ENCODE assay signal across 8 cellular contexts in genomic region chr17:75205037-75205792, GRCh38. TPM values are rescaled to one million over a fixed set of nuclear protein-coding genes. Genes with fewer than 3 reads are reported as not detected.
DNase-seq lines count a peak whose midpoint lies in the region; ATAC-seq and TF ChIP-seq lines count a peak whose summit lies in the region.

A gene with protein sequence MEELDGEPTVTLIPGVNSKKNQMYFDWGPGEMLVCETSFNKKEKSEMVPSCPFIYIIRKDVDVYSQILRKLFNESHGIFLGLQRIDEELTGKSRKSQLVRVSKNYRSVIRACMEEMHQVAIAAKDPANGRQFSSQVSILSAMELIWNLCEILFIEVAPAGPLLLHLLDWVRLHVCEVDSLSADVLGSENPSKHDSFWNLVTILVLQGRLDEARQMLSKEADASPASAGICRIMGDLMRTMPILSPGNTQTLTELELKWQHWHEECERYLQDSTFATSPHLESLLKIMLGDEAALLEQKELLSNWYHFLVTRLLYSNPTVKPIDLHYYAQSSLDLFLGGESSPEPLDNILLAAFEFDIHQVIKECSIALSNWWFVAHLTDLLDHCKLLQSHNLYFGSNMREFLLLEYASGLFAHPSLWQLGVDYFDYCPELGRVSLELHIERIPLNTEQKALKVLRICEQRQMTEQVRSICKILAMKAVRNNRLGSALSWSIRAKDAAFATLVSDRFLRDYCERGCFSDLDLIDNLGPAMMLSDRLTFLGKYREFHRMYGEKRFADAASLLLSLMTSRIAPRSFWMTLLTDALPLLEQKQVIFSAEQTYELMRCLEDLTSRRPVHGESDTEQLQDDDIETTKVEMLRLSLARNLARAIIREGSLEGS (plus strand): TSS chr17:75205679. CDS start chr17:75205762, 83 bp downstream.

- H3K27ac Mint-ChIP-seq in Calu3 (ENCODE audit: unreplicated experiment): peak within 1 kb of the TSS; percentile 99

- TF ChIP-seq EP300 in esophagus muscularis mucosa (IDR thresholded peaks at IDR 0.05): no peak

- H3K27me3 Mint-ChIP-seq in Calu3 (ENCODE audit: unreplicated experiment): no peaks in the 10 kb centered on the region

- DNase-seq in Calu3: peak; percentile 96
- DNase-seq in Peyer's patch: peak; percentile 86 to 96 (median 95)
- peak; percentile 94 to 96 for DNase-seq in activated T-cell treated with anti-CD3 and anti-CD28 coated beads, Interleukin-2, amount 50 U/mL, for 48 hours
- DNase-seq in esophagus muscularis mucosa (ENCODE audit: extremely low spot score): peak; percentile 98
- peak; percentile 84 for DNase-seq in stimulated activated CD8-positive, alpha-beta memory T cell treated with anti-CD3 and anti-CD28 coated beads, Interleukin-7, amount 100 ng/mL, for 24 hours (ENCODE audit: low read depth)

- H3K4me3 ChIP-seq in Peyer's patch: peak within 1 kb of the TSS; percentile 71 to 92 (median 74)
- H3K4me3 ChIP-seq in esophagus muscularis mucosa: peak within 1 kb of the TSS; percentile 71 to 91 (median 82)
- peak within 1 kb of the TSS; percentile 76 to 98 for H3K4me3 ChIP-seq in muscle layer of duodenum (ENCODE audit: low read depth in 1 of 2, low read length in 2 of 2)

- H3K4me1 ChIP-seq in Peyer's patch (peaks cover 0 to 28% (median 7%) of the 10 kb centered on the region in 4 donors), esophagus muscularis mucosa (peaks cover 19 to 36% (median 28%) of the 10 kb centered on the region in 4 donors), muscle layer of duodenum (ENCODE audit: control insufficient read depth in 1 of 2, insufficient read depth in 2 of 2, low read length in 2 of 2) (peaks cover 0 to 10% of the 10 kb centered on the region in 2 donors)

- H3K27me3 ChIP-seq in Peyer's patch (no peaks in the 10 kb centered on the region), esophagus muscularis mucosa (no peaks in the 10 kb centered on the region), muscle layer of duodenum (ENCODE audit: low read depth, low read length) (no peaks in the 10 kb centered on the region)

- H3K36me3 Mint-ChIP-seq in Calu3 (ENCODE audit: insufficient read depth, unreplicated experiment): peaks cover 54% of the 10 kb centered on the region

- H3K36me3 ChIP-seq in KOPT-K1 (ENCODE audit: insufficient read depth, low read length) (peaks cover 25% of the 10 kb centered on the region), Peyer's patch (peaks cover 0 to 16% (median 0%) of the 10 kb centered on the region in 3 donors), esophagus muscularis mucosa (peaks cover 5 to 19% (median 16%) of the 10 kb centered on the region in 4 donors), muscle layer of duodenum (ENCODE audit: control insufficient read depth in 1 of 2, insufficient read depth in 2 of 2, low read length in 2 of 2) (peaks cover 5 to 13% of the 10 kb centered on the region in 2 donors)

- TF ChIP-seq CTCF in Calu3 (IDR thresholded peaks at IDR 0.05; ENCODE audit: unreplicated experiment): no peak
- peak in 3 of 6 experiments; percentile 15 to 19 (median 15) for TF ChIP-seq CTCF in Peyer's patch (IDR thresholded peaks at IDR 0.05)
- TF ChIP-seq CTCF in esophagus muscularis mucosa (IDR thresholded peaks at IDR 0.05): peak in 1 of 3 experiments; percentile 18

- H3K9me3 ChIP-seq in KOPT-K1 (ENCODE audit: insufficient read depth, low read length, poor library complexity, severe bottlenecking) (no peaks in the 10 kb centered on the region), Peyer's patch (no peaks in the 10 kb centered on the region), esophagus muscularis mucosa (no peaks in the 10 kb centered on the region), muscle layer of duodenum (ENCODE audit: control insufficient read depth in 1 of 2, low read length in 2 of 2) (no peaks in the 10 kb centered on the region)

- peak; percentile 56 for ATAC-seq in GM21576 (IDR thresholded peaks at IDR 0.05; ENCODE audit: unreplicated experiment)

- peak within 1 kb of the TSS; percentile 90 for H3K27ac ChIP-seq in KOPT-K1 (ENCODE audit: low read depth, low read length, poor library complexity, severe bottlenecking)
- peak within 1 kb of the TSS; percentile 85 to 97 (median 93) for H3K27ac ChIP-seq in Peyer's patch
- H3K27ac ChIP-seq in esophagus muscularis mucosa (replicated peaks in 1 of 4): peak within 1 kb of the TSS; percentile 90 to 95 (median 94)
- H3K27ac ChIP-seq in muscle layer of duodenum (ENCODE audit: low read length): peak within 1 kb of the TSS; percentile 93

- CTCF ChIA-PET in Calu3 (lab: Charles Lee): interaction anchor here (0.6 to 1.1 kb wide), 6 partner anchors 33 to 181 kb away, joined by 3 to 5 read pairs (median 4); no protein-coding TSS in a partner anchor

- no peaks in the 10 kb centered on the region for H3K9me3 Mint-ChIP-seq in Calu3 (ENCODE audit: low read depth, unreplicated experiment)

- BruUV-seq in Calu3 (replicated peaks; lab: Mats Ljungman, UMichigan): no TSS peak

- TF ChIP-seq POLR2A in Peyer's patch (IDR thresholded peaks at IDR 0.05) (peak; percentile 57 to 65), esophagus muscularis mucosa (IDR thresholded peaks at IDR 0.05; ENCODE audit: low read depth) (no peak)

- peaks cover 7% of the 10 kb centered on the region for H3K4me1 Mint-ChIP-seq in Calu3 (ENCODE audit: low read depth, unreplicated experiment)

- H3K4me3 Mint-ChIP-seq in Calu3 (ENCODE audit: low read depth, unreplicated experiment): peak within 1 kb of the TSS; percentile 89

- WGBS in esophagus muscularis mucosa: 0% methylated on average over 25 of the region's 57 CpGs

- intact Hi-C loops in Calu3 (cut with micrococcal nuclease; ENCODE audit: unreplicated experiment): no loop called here
- intact Hi-C loops in esophagus muscularis mucosa (cut with DNase I): loop anchor here (2.0 kb wide), 1 partner anchor 90 kb away; no protein-coding TSS in a partner anchor

RNA-seq across cellular contexts. Expression of the gene that starts here (rescaled TPM):
- 116 and 117 TPM in 2 replicates for total RNA-seq in Calu3 (2022)
- 10 to 100 TPM; 34.0 to 52.8 (median 36.7) TPM for total RNA-seq in Peyer's patch
- 10 to 100 TPM; 20.4 to 32.4 (median 23.3) TPM for total RNA-seq in esophagus muscularis mucosa

Comparison
In these comparisons a context has a peak if more than half of its experiments do, and no peak if none do; other contexts are left out.
1. Peak in every context shown above with its lines: DNase-seq, ATAC-seq, H3K4me3 ChIP-seq and H3K27ac ChIP-seq.